In the genomic region with DNA sequence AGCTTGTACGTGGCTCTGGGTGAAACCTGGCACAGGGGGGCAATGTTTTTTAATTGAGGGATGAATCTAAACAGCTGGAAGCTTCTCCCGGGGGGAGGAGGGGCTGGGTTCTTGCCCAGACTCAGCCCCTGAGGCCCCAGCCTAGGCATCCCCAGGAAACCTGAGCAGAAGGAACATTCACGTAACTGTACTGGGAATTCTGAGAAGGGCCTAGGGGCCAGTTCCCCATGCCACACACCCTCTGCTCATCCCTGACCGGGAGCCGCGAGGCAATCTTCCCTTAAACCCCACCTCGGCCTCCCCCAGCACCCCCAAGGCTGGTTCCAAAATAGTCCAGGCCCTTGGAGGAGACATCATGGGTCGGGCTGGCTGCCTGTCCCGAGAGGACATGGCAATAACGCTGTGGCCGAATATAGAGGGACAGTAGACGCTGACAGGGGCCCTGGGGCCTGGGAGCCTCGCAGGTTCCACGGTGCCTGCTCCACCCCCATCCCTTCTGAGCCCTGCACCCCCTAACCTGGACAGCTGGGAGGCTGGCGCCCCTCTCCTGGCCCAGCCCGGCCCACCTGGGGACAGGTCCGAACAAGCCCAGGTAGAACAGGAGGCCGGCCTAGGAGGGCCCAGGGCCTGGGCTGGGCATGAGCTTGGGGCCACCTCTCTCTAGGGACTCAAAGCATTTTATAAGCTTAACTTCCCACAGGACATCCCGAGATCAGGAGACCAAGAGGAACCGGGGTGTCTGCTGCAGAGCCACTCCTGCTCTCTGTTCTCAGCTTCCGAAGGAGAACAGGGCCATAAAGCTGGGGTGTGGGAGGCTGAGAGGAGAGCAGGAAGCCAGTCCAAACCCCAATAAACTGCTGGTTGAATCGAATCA, we compare ENCODE assay signal across 8 cellular contexts.
DNase-seq lines count a peak whose midpoint lies in the region; ATAC-seq and TF ChIP-seq lines count a peak whose summit lies in the region.

No MANE protein-coding gene starts in this region.

- H3K9ac ChIP-seq in mucosa of rectum (ENCODE audit: low read depth in 1 of 2, low read length in 2 of 2) = peak overlapping the region; percentile 66 to 72

- H3K4me1 ChIP-seq in mucosa of rectum (ENCODE audit: control insufficient read depth in 2 of 2, insufficient read depth in 2 of 2, low read length in 2 of 2) (peaks cover 56 to 66% of the 10 kb centered on the region in 2 donors), upper lobe of left lung (peaks cover 35 to 51% (median 44%) of the 10 kb centered on the region in 4 donors)

- DNase-seq in activated CD8-positive, alpha-beta memory T cell treated with anti-CD3 and anti-CD28 coated beads for 24 hours = peak; percentile 43
- DNase-seq in activated CD8-positive, alpha-beta memory T cell treated with anti-CD3 and anti-CD28 coated beads, Interleukin-2, amount 50 U/mL, for 4 hours = no peak
- DNase-seq in upper lobe of left lung (peak in 1 of 2 donors; percentile 72), NCI-H774 (lab: John Stamatoyannopoulos, UW) (no peak)

- no peak for TF ChIP-seq EP300 in upper lobe of left lung (IDR thresholded peaks at IDR 0.05)

- TF ChIP-seq CTCF in upper lobe of left lung (IDR thresholded peaks at IDR 0.05) = no peak

- WGBS in upper lobe of left lung, 2 donors = 80 to 91% methylated on average over 10 to 22 of the region's 22 CpGs

- H3K9me3 ChIP-seq in mucosa of rectum (ENCODE audit: control insufficient read depth in 2 of 2, low read length in 2 of 2) (no peaks in the 10 kb centered on the region), upper lobe of left lung (no peaks in the 10 kb centered on the region)

- ATAC-seq in upper lobe of left lung (ENCODE audit: low FRiP score in 2 of 2) = no peak
- ATAC-seq in HG02678 (IDR thresholded peaks at IDR 0.05; ENCODE audit: unreplicated experiment) = no peak
- ATAC-seq in GM21447 (IDR thresholded peaks at IDR 0.05; ENCODE audit: unreplicated experiment) = no peak

- H3K4me3 ChIP-seq in mucosa of rectum (ENCODE audit: low read length in 2 of 2) = peak overlapping the region in 1 of 2 donors; percentile 5
- no peak overlapping the region for H3K4me3 ChIP-seq in upper lobe of left lung

- no peaks in the 10 kb centered on the region for H3K36me3 ChIP-seq in mucosa of rectum (ENCODE audit: control insufficient read depth in 2 of 2, insufficient read depth in 2 of 2, low read length in 2 of 2)
- H3K36me3 ChIP-seq in upper lobe of left lung = no peaks in the 10 kb centered on the region

- no peaks in the 10 kb centered on the region for H3K27me3 ChIP-seq in mucosa of rectum (ENCODE audit: control insufficient read depth in 2 of 2, insufficient read depth in 2 of 2, low read length in 2 of 2)
- no peaks in the 10 kb centered on the region for H3K27me3 ChIP-seq in upper lobe of left lung

- H3K27ac ChIP-seq in cingulate gyrus (ENCODE audit: low read depth, low read length) = peak overlapping the region; percentile 52
- peak overlapping the region; percentile 93 to 97 for H3K27ac ChIP-seq in mucosa of rectum (ENCODE audit: low read depth in 2 of 2, low read length in 2 of 2)
- peak overlapping the region; percentile 75 to 85 (median 78) for H3K27ac ChIP-seq in upper lobe of left lung

- no peak for TF ChIP-seq POLR2A in upper lobe of left lung (IDR thresholded peaks at IDR 0.05)
